Comparison of ENCODE assay signal across 8 cellular contexts in the genomic region with DNA sequence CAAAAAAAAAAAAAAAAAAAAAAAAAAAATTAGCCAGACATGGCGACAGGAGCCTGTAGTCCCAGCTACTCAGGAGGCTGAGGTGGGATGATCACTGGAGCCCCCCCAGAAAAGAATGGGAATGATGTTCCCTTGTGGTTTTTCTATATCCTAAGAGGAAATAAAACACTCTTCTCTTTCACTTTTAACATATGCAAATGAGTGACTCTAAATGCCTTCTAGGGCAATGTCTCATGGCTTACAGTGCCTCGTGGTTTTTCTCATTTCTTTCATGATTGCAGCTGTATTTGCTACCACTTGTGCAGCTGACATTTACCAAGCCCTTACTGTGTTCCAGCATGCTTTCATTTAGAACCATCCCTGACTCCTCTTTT. TPM values are rescaled to one million over a fixed set of nuclear protein-coding genes. Genes with fewer than 3 reads are reported as not detected.
DNase-seq lines count a peak whose midpoint lies in the region; ATAC-seq and TF ChIP-seq lines count a peak whose summit lies in the region.

No MANE protein-coding gene starts in this region.

- no peaks in the 10 kb centered on the region for H3K36me3 ChIP-seq in CD8-positive, alpha-beta memory T cell (ENCODE audit: insufficient read depth, low read length)
- H3K36me3 ChIP-seq in MM.1S (replicated peaks; ENCODE audit: insufficient read depth, low read length) (no peaks in the 10 kb centered on the region), gastroesophageal sphincter (no peaks in the 10 kb centered on the region), colonic mucosa (no peaks in the 10 kb centered on the region)

- intact Hi-C loops in colonic mucosa (cut with DNase I), result loop anchor here (10.0 kb wide), 1 partner anchor 349 kb away; no protein-coding TSS in a partner anchor

- H3K9ac ChIP-seq in MM.1S (ENCODE audit: low read length) (peak overlapping the region; percentile 26; the same call in 1 of the 2 replicates), colonic mucosa (ENCODE audit: low read depth in 2 of 2, low read length in 2 of 2) (no peak overlapping the region)

- TF ChIP-seq CTCF in MM.1S (IDR thresholded peaks at IDR 0.05; ENCODE audit: low read length) (no peak), gastroesophageal sphincter (IDR thresholded peaks at IDR 0.05) (no peak), colonic mucosa (IDR thresholded peaks at IDR 0.05) (no peak)

- no peak for TF ChIP-seq POLR2A in gastroesophageal sphincter (IDR thresholded peaks at IDR 0.05)

- POLR2A ChIA-PET in CD8-positive, alpha-beta memory T cell (lab: Charles Lee), result interaction anchor here (0.8 to 1.2 kb wide), 2 partner anchors 28 to 38 kb away, joined by 3 read pairs; no protein-coding TSS in a partner anchor

- peak overlapping the region; percentile 67; the same call in 1 of the 2 replicates for H3K4me2 ChIP-seq in MM.1S (ENCODE audit: low read depth, low read length)

- H3K79me2 ChIP-seq in MM.1S (ENCODE audit: low read length), result no peaks in the 10 kb centered on the region

- H3K27me3 ChIP-seq in CD8-positive, alpha-beta memory T cell (ENCODE audit: insufficient read depth, low read length, poor library complexity, severe bottlenecking), result no peaks in the 10 kb centered on the region
- H3K27me3 ChIP-seq in MM.1S (replicated peaks; ENCODE audit: insufficient read depth, low read length) (no peaks in the 10 kb centered on the region), gastroesophageal sphincter (no peaks in the 10 kb centered on the region), colonic mucosa (no peaks in the 10 kb centered on the region)

- 46 to 64% methylated on average over 2 of the region's 2 CpGs for WGBS in gastroesophageal sphincter (ENCODE audit: low coverage in 1 of 2), 2 donors

- no peaks in the 10 kb centered on the region for H3K9me3 ChIP-seq in CD8-positive, alpha-beta memory T cell (ENCODE audit: low read length)
- no peaks in the 10 kb centered on the region for H3K9me3 ChIP-seq in MM.1S (replicated peaks; ENCODE audit: insufficient read depth, low read length)
- no peaks in the 10 kb centered on the region for H3K9me3 ChIP-seq in gastroesophageal sphincter
- no peaks in the 10 kb centered on the region for H3K9me3 ChIP-seq in colonic mucosa

- no peak overlapping the region for H3K27ac ChIP-seq in CD8-positive, alpha-beta memory T cell (ENCODE audit: low read depth, low read length)
- H3K27ac ChIP-seq in MM.1S (ENCODE audit: low read length), result peak overlapping the region; percentile 29; the same call in 1 of the 2 replicates
- no peak overlapping the region for H3K27ac ChIP-seq in gastroesophageal sphincter
- H3K27ac ChIP-seq in colonic mucosa, result no peak overlapping the region

- peaks cover 15% of the 10 kb centered on the region for H3F3A ChIP-seq in MM.1S (ENCODE audit: insufficient read depth, low read length)

- no peak for TF ChIP-seq EP300 in gastroesophageal sphincter (IDR thresholded peaks at IDR 0.05)

- H3K27me3 Mint-ChIP-seq in CD8-positive, alpha-beta memory T cell, result peaks cover 0 to 1% of the 10 kb centered on the region in 2 donors

- H3K4me3 ChIP-seq in CD8-positive, alpha-beta memory T cell (ENCODE audit: low read length), result peak overlapping the region; percentile 9
- H3K4me3 ChIP-seq in MM.1S (ENCODE audit: low read length), result peak overlapping the region; percentile 0; the same call in 1 of the 2 replicates
- no peak overlapping the region for H3K4me3 ChIP-seq in gastroesophageal sphincter
- no peak overlapping the region for H3K4me3 ChIP-seq in colonic mucosa

- H3K4me3 Mint-ChIP-seq in CD8-positive, alpha-beta memory T cell, result peak overlapping the region; percentile 30 to 93 (median 81)

- peaks cover 21 to 25% (median 24%) of the 10 kb centered on the region in 3 donors for H3K4me1 Mint-ChIP-seq in CD8-positive, alpha-beta memory T cell

- H3K9me3 Mint-ChIP-seq in CD8-positive, alpha-beta memory T cell, result no peaks in the 10 kb centered on the region

- DNase-seq in CD8-positive, alpha-beta memory T cell, result peak in 1 of 5 donors; percentile 58
- DNase-seq in MM.1S (peak; percentile 81), epidermal melanocyte (ENCODE audit: insufficient read length, low spot score) (peak; percentile 73), NCI-H82 (lab: John Stamatoyannopoulos, UW) (no peak), colonic mucosa (no peak)

- H3K27ac Mint-ChIP-seq in CD8-positive, alpha-beta memory T cell, result peak overlapping the region; percentile 34 to 84 (median 73)

- no peak overlapping the region for H2AFZ ChIP-seq in MM.1S (ENCODE audit: low read length)

- no peaks in the 10 kb centered on the region for H3K9me2 ChIP-seq in MM.1S (replicated peaks; ENCODE audit: insufficient read depth, low read length)

- CTCF ChIA-PET in CD8-positive, alpha-beta memory T cell (lab: Charles Lee), result interaction anchor here (1.0 to 9.0 kb wide), 6 partner anchors 9 to 18 kb away, joined by 3 to 71 read pairs (median 14); no protein-coding TSS in a partner anchor

- peaks cover 28% of the 10 kb centered on the region for H3K4me1 ChIP-seq in CD8-positive, alpha-beta memory T cell (ENCODE audit: insufficient read depth, low read length)
- H3K4me1 ChIP-seq in MM.1S (ENCODE audit: low read length) (peaks cover 16% of the 10 kb centered on the region), gastroesophageal sphincter (peaks cover 0 to 10% (median 0%) of the 10 kb centered on the region in 3 donors), colonic mucosa (no peaks in the 10 kb centered on the region)

- ATAC-seq in GM19468 (IDR thresholded peaks at IDR 0.05; ENCODE audit: extremely low read depth, unreplicated experiment), result peak; percentile 42
- ATAC-seq in gastroesophageal sphincter, result no peak
- no peak for ATAC-seq in HG03097 (IDR thresholded peaks at IDR 0.05; ENCODE audit: low FRiP score, unreplicated experiment)

- H4K20me1 ChIP-seq in MM.1S (ENCODE audit: insufficient read depth, low read length), result no peaks in the 10 kb centered on the region

- H3K36me3 Mint-ChIP-seq in CD8-positive, alpha-beta memory T cell, result no peaks in the 10 kb centered on the region

RNA-seq across cellular contexts. Expression of gene STOML1, which starts 26.4 kb away (rescaled TPM):
- 10 to 100 TPM; 13.2 to 13.3 TPM for total RNA-seq in CD8-positive, alpha-beta memory T cell
- polyA plus RNA-seq in CD8-positive, alpha-beta memory T cell, result 8.6 TPM
- total RNA-seq in gastroesophageal sphincter (10 to 100 TPM in 3 of 4 donors, 1 to 10 TPM in 1; 8.1 to 21.7 (median 13.7) TPM), colonic mucosa (10 to 100 TPM in 1 of 2 donors, 1 to 10 TPM in 1; 9.1 to 14.3 TPM)

RNA-seq across cellular contexts. Expression of gene PML, which starts 28.8 kb away (rescaled TPM):
- 10 to 100 TPM; 35.5 to 37.4 TPM for total RNA-seq in CD8-positive, alpha-beta memory T cell
- 32.3 TPM for polyA plus RNA-seq in CD8-positive, alpha-beta memory T cell
- total RNA-seq in gastroesophageal sphincter, result 10 to 100 TPM; 24.1 to 75.1 (median 52.1) TPM
- total RNA-seq in colonic mucosa, result 10 to 100 TPM; 27.0 to 31.3 TPM

RNA-seq across cellular contexts. Expression of gene LOXL1, which starts 39.5 kb away (rescaled TPM):
- 1 to 10 TPM; 1.3 to 1.5 TPM for total RNA-seq in CD8-positive, alpha-beta memory T cell
- 3.1 TPM for polyA plus RNA-seq in CD8-positive, alpha-beta memory T cell
- total RNA-seq in gastroesophageal sphincter (10 to 100 TPM; 22.9 to 63.0 (median 34.5) TPM), colonic mucosa (1 to 10 TPM; 2.3 to 6.9 TPM)

Comparison
In these comparisons a context has a peak if more than half of its experiments do, and no peak if none do; other contexts are left out.
1. DNase-seq: peak in MM.1S (single experiment) and epidermal melanocyte (single experiment); none in NCI-H82 (single experiment) and colonic mucosa (single experiment).
2. H3K4me3 ChIP-seq: peak in CD8-positive, alpha-beta memory T cell (single experiment) and MM.1S (single experiment); none in gastroesophageal sphincter (0 of 2) and colonic mucosa (single experiment).